8 cellular contexts compared by ENCODE assay signal in genomic region chr7:101363734-101364374, GRCh38. TPM values are rescaled to one million over a fixed set of nuclear protein-coding genes. Genes with fewer than 3 reads are reported as not detected.
DNase-seq lines count a peak whose midpoint lies in the region; ATAC-seq, FAIRE-seq and TF ChIP-seq lines count a peak whose summit lies in the region.

No MANE protein-coding gene starts in this region.

- H3K36me3 ChIP-seq in Panc1 (ENCODE audit: control insufficient read depth, insufficient read depth, low read length) (no peaks in the 10 kb centered on the region), subcutaneous abdominal adipose tissue (ENCODE audit: control insufficient read depth in 5 of 5, insufficient read depth in 5 of 5, low read length in 5 of 5) (no peaks in the 10 kb centered on the region)

- CTCF ChIA-PET in Panc1 (lab: Charles Lee) = interaction anchor here (0.7 to 1.2 kb wide), 5 partner anchors 11 to 130 kb away, joined by 3 to 4 read pairs (median 3); no protein-coding TSS in a partner anchor

- peak overlapping the region in 2 of 5 donors; percentile 45 to 64 for H3K9ac ChIP-seq in subcutaneous abdominal adipose tissue (ENCODE audit: low read length in 5 of 5)

- H3K27ac ChIP-seq in Panc1 (ENCODE audit: low read length) (peak overlapping the region; percentile 86), subcutaneous abdominal adipose tissue (ENCODE audit: low read depth, low read length) (no peak overlapping the region)

- in situ Hi-C loops in Panc1 (cut with HindIII; ENCODE audit: low pct_unique_long_range_greater_than_20kb, low sequenced_read_pairs) = no loop called here

- peak; percentile 53 for ATAC-seq in HG02870 (IDR thresholded peaks at IDR 0.05; ENCODE audit: unreplicated experiment)
- peak; percentile 94 for ATAC-seq in Panc1
- no peak for ATAC-seq in GM21737 (IDR thresholded peaks at IDR 0.05; ENCODE audit: unreplicated experiment)

- TF ChIP-seq CTCF in Panc1 (IDR thresholded peaks at IDR 0.05) = peak; percentile 97

- BruUV-seq in Panc1 (replicated peaks; lab: Mats Ljungman, UMichigan) = no TSS peak

- FAIRE-seq in frontal cortex (lab: Jason Lieb, UNC) = no peak

- H3K4me1 ChIP-seq in Panc1 (ENCODE audit: control insufficient read depth, insufficient read depth, low read length) (peaks cover 18% of the 10 kb centered on the region), subcutaneous abdominal adipose tissue (ENCODE audit: control insufficient read depth in 5 of 5, insufficient read depth in 5 of 5, low read length in 5 of 5) (peaks cover 0 to 14% (median 12%) of the 10 kb centered on the region in 5 donors)

- POLR2A ChIA-PET in Panc1 (lab: Charles Lee) = interaction anchor here (0.7 kb wide), 1 partner anchor 152 kb away, joined by 3 read pairs; no protein-coding TSS in a partner anchor

- no peaks in the 10 kb centered on the region for H3K9me3 ChIP-seq in Panc1 (ENCODE audit: control insufficient read depth, insufficient read depth, low read depth, low read length)
- H3K9me3 ChIP-seq in subcutaneous abdominal adipose tissue (ENCODE audit: control insufficient read depth in 5 of 5, low read length in 5 of 5) = peaks cover 0 to 3% (median 0%) of the 10 kb centered on the region in 5 donors

- H3K27me3 ChIP-seq in Panc1 (ENCODE audit: control insufficient read depth, insufficient read depth, low read length) (no peaks in the 10 kb centered on the region), subcutaneous abdominal adipose tissue (ENCODE audit: control insufficient read depth in 5 of 5, insufficient read depth in 4 of 5, low read length in 5 of 5) (peaks cover 11 to 22% (median 17%) of the 10 kb centered on the region in 5 donors)

- peak; percentile 52 for DNase-seq in EL
- DNase-seq in Panc1 (ENCODE audit: low read depth, low spot score) = peak; percentile 7
- DNase-seq in activated gamma-delta T cell treated with Interleukin-2 at 50 U/mL for 16 hours = peak; percentile 63
- peak; percentile 73 to 81 for DNase-seq in frontal cortex (ENCODE audit: low spot score in 2 of 2)
- peak in 45 of 56 donors; percentile 3 to 74 (median 36) for DNase-seq in nucleus accumbens (lab: John Stamatoyannopoulos, UW)

- intact Hi-C loops in Panc1 (cut with micrococcal nuclease; ENCODE audit: unreplicated experiment) = loop anchor here (10.0 kb wide), 2 partner anchors 51 to 141 kb away; no protein-coding TSS in a partner anchor

- H3K4me3 ChIP-seq in Panc1 (ENCODE audit: low read depth in 2 of 2, low read length in 2 of 2) (peak overlapping the region; percentile 58 to 69), subcutaneous abdominal adipose tissue (ENCODE audit: low read depth in 1 of 5, low read length in 5 of 5) (peak overlapping the region in 3 of 5 donors; percentile 47 to 68 (median 53))

RNA-seq across cellular contexts. Expression of gene COL26A1, which starts 1.2 kb away (rescaled TPM):
- total RNA-seq in Panc1 (2021; ENCODE audit: unreplicated experiment) (25.8 TPM), frontal cortex (14.3 TPM)
- 36.4 TPM for polyA plus RNA-seq in Panc1 (2012; ENCODE audit: insufficient read length)

RNA-seq across cellular contexts. Expression of gene IFT22, which starts 42.2 kb away (rescaled TPM):
- 42.4 TPM for total RNA-seq in Panc1 (2021; ENCODE audit: unreplicated experiment)
- polyA plus RNA-seq in Panc1 (2012; ENCODE audit: insufficient read length) = 40.1 TPM
- total RNA-seq in frontal cortex = 33.8 TPM

Comparison
In these comparisons a context has a peak if more than half of its experiments do, and no peak if none do; other contexts are left out.
1. DNase-seq: peak in every context shown above with its lines; median percentile 77 in frontal cortex; 63 in activated gamma-delta T cell treated with Interleukin-2 at 50 U/mL for 16 hours; 52 in EL; 36 in nucleus accumbens; 7 in Panc1.